In the genomic region with DNA sequence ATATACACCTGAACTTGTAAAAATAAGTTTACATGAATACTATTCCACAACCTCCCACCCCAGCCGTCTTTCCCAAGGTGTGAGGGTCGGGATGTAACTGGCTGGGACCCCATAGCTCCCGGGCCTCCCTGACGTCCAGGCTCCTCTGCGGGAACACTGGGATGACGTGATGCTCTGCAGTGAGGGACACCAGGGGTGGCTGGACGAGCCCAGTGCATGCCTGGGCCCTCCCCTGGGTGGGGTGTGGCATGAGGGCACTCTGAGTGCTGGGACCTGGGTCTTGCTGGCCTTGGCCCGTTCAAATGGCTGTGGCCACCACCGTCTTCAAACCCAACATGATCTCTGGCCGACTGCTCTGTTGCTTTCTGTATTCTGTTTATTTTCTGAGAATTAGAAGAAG, we compare ENCODE assay signal across 18 cellular contexts.
DNase-seq lines count a peak whose midpoint lies in the region; ATAC-seq, FAIRE-seq and TF ChIP-seq lines count a peak whose summit lies in the region.
"Had no signal": no experiment of that assay in that cellular context is flagged by ENCODE, and none has a peak within 500 bp of the region (broad histone marks: within the 10 kb centered on the region; RNA-seq: fewer than 3 reads in every experiment).

No MANE protein-coding gene starts in this region.

- POLR2A ChIA-PET in HepG2 (lab: Yijun Ruan, JAX), result no interaction called here

- H4K20me1 ChIP-seq in HepG2 (ENCODE audit: insufficient read depth, low read length), result no peaks in the 10 kb centered on the region

- H3K9ac ChIP-seq in HepG2 (ENCODE audit: insufficient read depth, low read depth, low read length), result no peak overlapping the region

- intact Hi-C loops in right lobe of liver (cut with DNase I) (no loop called here), HepG2 (cut with micrococcal nuclease; ENCODE audit: unreplicated experiment) (no loop called here), posterior vena cava (cut with DNase I) (no loop called here)

- TF ChIP-seq CTCF in right lobe of liver (IDR thresholded peaks at IDR 0.05) (no peak), HepG2 (CRISPR knock-in tag; IDR thresholded peaks at IDR 0.05) (no peak)

- no peak overlapping the region for H3K4me2 ChIP-seq in HepG2 (ENCODE audit: low read depth, low read length)

- no peaks in the 10 kb centered on the region for H3K36me3 Mint-ChIP-seq in T-helper 2 cell treated with Interferon-gamma antibody and Interleukin-4, amounts not matched to agents 5 μg/mL and 100 μg/mL, for 36 hours (ENCODE audit: low read depth)

- H3K79me2 ChIP-seq in HepG2 (ENCODE audit: insufficient read depth, low read length), result no peaks in the 10 kb centered on the region

- H3K4me3 Mint-ChIP-seq in T-helper 2 cell treated with Interferon-gamma antibody and Interleukin-4, amounts not matched to agents 5 μg/mL and 100 μg/mL, for 36 hours, result no peak overlapping the region
- H3K4me3 Mint-ChIP-seq: CD4-positive, alpha-beta T cell had no signal

- TF ChIP-seq POLR2A in right lobe of liver (IDR thresholded peaks at IDR 0.05) (no peak), HepG2 (IDR thresholded peaks at IDR 0.05; ENCODE audit: insufficient read depth in 1 of 2, low read depth in 2 of 2, low read length in 2 of 2) (no peak)

- WGBS in right lobe of liver (ENCODE audit: insufficient coverage, low coverage, low lambda C conversion rate, missing lambda C conversion rate), result 23% methylated on average over 3 of the region's 10 CpGs
- whole genome bisulfite sequencing in HepG2 (ENCODE audit: low lambda C conversion rate), result 8% methylated on average over 9 of the region's 10 CpGs

- H3K27me3 ChIP-seq in right lobe of liver, result no peaks in the 10 kb centered on the region
- peaks cover 19 to 98% of the 10 kb centered on the region in 2 experiments for H3K27me3 ChIP-seq in HepG2 (ENCODE audit: control insufficient read depth in 1 of 2, insufficient read depth in 2 of 2, low read length in 2 of 2)

- no TSS peak for BruUV-seq in HepG2 (replicated peaks; lab: Mats Ljungman, UMichigan)

- no peak for TF ChIP-seq RAD21 in HepG2 (CRISPR knock-in tag; IDR thresholded peaks at IDR 0.05)

- no peaks in the 10 kb centered on the region for H3K4me1 Mint-ChIP-seq in T-helper 2 cell treated with Interferon-gamma antibody and Interleukin-4, amounts not matched to agents 5 μg/mL and 100 μg/mL, for 36 hours (ENCODE audit: low read depth)

- H2AFZ ChIP-seq in HepG2 (ENCODE audit: low read length), result no peak overlapping the region

- no peaks in the 10 kb centered on the region for H3K9me3 ChIP-seq in right lobe of liver
- H3K9me3 ChIP-seq in HepG2 (ENCODE audit: low read length), result no peaks in the 10 kb centered on the region

- DNase-seq in right lobe of liver (peak in 2 of 3 donors; percentile 28 to 33), HepG2 (ENCODE audit: low spot score) (no peak), ecto neural progenitor cell (ENCODE audit: low spot score) (peak; percentile 30), posterior vena cava (ENCODE audit: low spot score) (peak; percentile 36), mucosa of gallbladder (ENCODE audit: low spot score) (no peak)
- no peak for DNase-seq in activated CD4-positive, alpha-beta T cell treated with anti-CD3 and anti-CD28 coated beads for 1 hour
- DNase-seq in T-helper 2 cell treated with Interferon-gamma antibody and Interleukin-4, amounts not matched to agents 5 μg/mL and 100 μg/mL, for 36 hours (ENCODE audit: low spot score), result no peak
- DNase-seq: AML-193; EL; GOT3; NCI-H1417; NCI-H2029; NCI-H2171; NCI-H446; NCI-H69; NK-92 treated with Interleukin-12 subunit alpha and Interleukin-12 subunit beta, amount 100 ng/mL, for 24 hours had no signal

- H3K4me1 ChIP-seq in right lobe of liver, result no peaks in the 10 kb centered on the region
- no peaks in the 10 kb centered on the region for H3K4me1 ChIP-seq in HepG2 (ENCODE audit: insufficient read depth, low read length)

- no peak for ATAC-seq in right lobe of liver
- ATAC-seq in HepG2, result no peak
- ATAC-seq: K562 had no signal

- no peak for FAIRE-seq in HepG2 (lab: Jason Lieb, UNC)
- FAIRE-seq: K562 had no signal

- peaks cover 6% of the 10 kb centered on the region for H3K27me3 Mint-ChIP-seq in T-helper 2 cell treated with Interferon-gamma antibody and Interleukin-4, amounts not matched to agents 5 μg/mL and 100 μg/mL, for 36 hours (ENCODE audit: low read depth)
- H3K27me3 Mint-ChIP-seq: CD4-positive, alpha-beta T cell had no signal

- H3K36me3 ChIP-seq in right lobe of liver (no peaks in the 10 kb centered on the region), HepG2 (replicated peaks in 1 of 2; ENCODE audit: control insufficient read depth in 1 of 2, insufficient read depth in 2 of 2, low read length in 2 of 2) (no peaks in the 10 kb centered on the region)

- H3K4me3 ChIP-seq in right lobe of liver, result no peak overlapping the region
- H3K4me3 ChIP-seq in HepG2 (replicated peaks in 1 of 3; ENCODE audit: insufficient read depth in 1 of 3, low read depth in 2 of 3, low read length in 3 of 3), result no peak overlapping the region
- H3K4me3 ChIP-seq: K562 had no signal

- H3K9me3 Mint-ChIP-seq in T-helper 2 cell treated with Interferon-gamma antibody and Interleukin-4, amounts not matched to agents 5 μg/mL and 100 μg/mL, for 36 hours, result no peaks in the 10 kb centered on the region
- H3K9me3 Mint-ChIP-seq: CD4-positive, alpha-beta T cell had no signal

- H3K27ac ChIP-seq in right lobe of liver (no peak overlapping the region), HepG2 (ENCODE audit: extremely low read length, insufficient read depth, low read length) (no peak overlapping the region)

- no peak for TF ChIP-seq EP300 in HepG2 (IDR thresholded peaks at IDR 0.05; ENCODE audit: low read depth in 2 of 2, low read length in 2 of 2)
- no peak for TF ChIP-seq EP300 in HepG2 (CRISPR knock-in tag; IDR thresholded peaks at IDR 0.05; ENCODE audit: borderline replicate concordance)

- H3K27ac Mint-ChIP-seq in T-helper 2 cell treated with Interferon-gamma antibody and Interleukin-4, amounts not matched to agents 5 μg/mL and 100 μg/mL, for 36 hours, result no peak overlapping the region
- H3K27ac Mint-ChIP-seq: CD4-positive, alpha-beta T cell had no signal

- CTCF ChIA-PET in HepG2 (lab: Yijun Ruan, JAX; ENCODE audit: low intra/inter-chr PET ratio, low total read pairs), result no interaction called here

- in situ Hi-C loops in HepG2 (cut with HindIII; ENCODE audit: extremely low pct_ligation_motif_present, low pct_unique_long_range_greater_than_20kb), result no loop called here

TF ChIP-seq in HepG2, 621 proteins besides CTCF, POLR2A, EP300 and RAD21 (continues in another document):
- TF ChIP-seq SIN3B (IDR thresholded peaks at IDR 0.05; ENCODE audit: low read length), result no peak
- TF ChIP-seq CC2D1A (CRISPR knock-in tag; IDR thresholded peaks at IDR 0.05), result no peak
- TF ChIP-seq, protein P1, sequence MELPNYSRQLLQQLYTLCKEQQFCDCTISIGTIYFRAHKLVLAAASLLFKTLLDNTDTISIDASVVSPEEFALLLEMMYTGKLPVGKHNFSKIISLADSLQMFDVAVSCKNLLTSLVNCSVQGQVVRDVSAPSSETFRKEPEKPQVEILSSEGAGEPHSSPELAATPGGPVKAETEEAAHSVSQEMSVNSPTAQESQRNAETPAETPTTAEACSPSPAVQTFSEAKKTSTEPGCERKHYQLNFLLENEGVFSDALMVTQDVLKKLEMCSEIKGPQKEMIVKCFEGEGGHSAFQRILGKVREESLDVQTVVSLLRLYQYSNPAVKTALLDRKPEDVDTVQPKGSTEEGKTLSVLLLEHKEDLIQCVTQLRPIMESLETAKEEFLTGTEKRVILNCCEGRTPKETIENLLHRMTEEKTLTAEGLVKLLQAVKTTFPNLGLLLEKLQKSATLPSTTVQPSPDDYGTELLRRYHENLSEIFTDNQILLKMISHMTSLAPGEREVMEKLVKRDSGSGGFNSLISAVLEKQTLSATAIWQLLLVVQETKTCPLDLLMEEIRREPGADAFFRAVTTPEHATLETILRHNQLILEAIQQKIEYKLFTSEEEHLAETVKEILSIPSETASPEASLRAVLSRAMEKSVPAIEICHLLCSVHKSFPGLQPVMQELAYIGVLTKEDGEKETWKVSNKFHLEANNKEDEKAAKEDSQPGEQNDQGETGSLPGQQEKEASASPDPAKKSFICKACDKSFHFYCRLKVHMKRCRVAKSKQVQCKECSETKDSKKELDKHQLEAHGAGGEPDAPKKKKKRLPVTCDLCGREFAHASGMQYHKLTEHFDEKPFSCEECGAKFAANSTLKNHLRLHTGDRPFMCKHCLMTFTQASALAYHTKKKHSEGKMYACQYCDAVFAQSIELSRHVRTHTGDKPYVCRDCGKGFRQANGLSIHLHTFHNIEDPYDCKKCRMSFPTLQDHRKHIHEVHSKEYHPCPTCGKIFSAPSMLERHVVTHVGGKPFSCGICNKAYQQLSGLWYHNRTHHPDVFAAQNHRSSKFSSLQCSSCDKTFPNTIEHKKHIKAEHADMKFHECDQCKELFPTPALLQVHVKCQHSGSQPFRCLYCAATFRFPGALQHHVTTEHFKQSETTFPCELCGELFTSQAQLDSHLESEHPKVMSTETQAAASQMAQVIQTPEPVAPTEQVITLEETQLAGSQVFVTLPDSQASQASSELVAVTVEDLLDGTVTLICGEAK (IDR thresholded peaks at IDR 0.05), result no peak
- TF ChIP-seq, protein P1 (CRISPR knock-in tag; IDR thresholded peaks at IDR 0.05), result no peak

Comparison
In these comparisons a context has a peak if more than half of its experiments do, and no peak if none do; other contexts are left out.
1. DNase-seq: peak in right lobe of liver (2 of 3), ecto neural progenitor cell (single experiment) and posterior vena cava (single experiment); none in HepG2 (single experiment), activated CD4-positive, alpha-beta T cell treated with anti-CD3 and anti-CD28 coated beads for 1 hour (single experiment), mucosa of gallbladder (single experiment) and T-helper 2 cell treated with Interferon-gamma antibody and Interleukin-4, amounts not matched to agents 5 μg/mL and 100 μg/mL, for 36 hours (single experiment).